ENCODE assay signal across 2 cellular contexts in the genomic region with DNA sequence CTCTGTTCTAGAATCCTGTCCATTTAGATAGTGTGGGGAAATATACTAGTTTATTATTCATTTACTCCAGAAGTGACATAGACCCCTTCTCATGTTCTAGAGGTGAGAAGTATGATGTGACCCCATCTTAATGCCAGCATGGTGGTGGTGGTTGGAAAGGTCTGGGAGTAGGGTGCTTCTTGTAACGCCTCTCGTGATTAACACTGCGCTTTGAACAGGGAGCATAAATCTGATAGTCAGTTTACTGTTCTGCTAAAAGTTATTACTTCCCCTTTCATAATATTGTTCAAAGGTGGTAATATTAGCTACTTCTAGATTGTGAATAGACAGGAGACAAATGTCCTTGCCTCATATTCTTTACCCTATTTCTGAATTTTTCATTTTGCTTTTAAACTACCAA.
TF ChIP-seq lines count a peak whose summit lies in the region.

No MANE protein-coding gene starts in this region.

TF ChIP-seq in HepG2, 621 proteins besides CTCF, POLR2A, EP300 and RAD21:
- TF ChIP-seq ZC3H4 (CRISPR knock-in tag; IDR thresholded peaks at IDR 0.05; ENCODE audit: borderline replicate concordance) (no peak), ZNF607 (CRISPR knock-in tag; IDR thresholded peaks at IDR 0.05; ENCODE audit: borderline replicate concordance) (no peak), SAP130 (CRISPR knock-in tag; IDR thresholded peaks at IDR 0.05; ENCODE audit: low read depth) (0 out of 2 replicates have a peak, but pooled peaks have one; percentile 1), SOX13 (IDR thresholded peaks at IDR 0.05) (no peak), SOX13 (CRISPR knock-in tag; conservative IDR thresholded peaks at IDR 0.05 in 1 of 2, IDR thresholded peaks at IDR 0.05 in 1 of 2) (no peak), NFIC (IDR thresholded peaks at IDR 0.05; ENCODE audit: low read length) (no peak), JUND (CRISPR knock-in tag; IDR thresholded peaks at IDR 0.05) (no peak)
- TF ChIP-seq, protein P1, sequence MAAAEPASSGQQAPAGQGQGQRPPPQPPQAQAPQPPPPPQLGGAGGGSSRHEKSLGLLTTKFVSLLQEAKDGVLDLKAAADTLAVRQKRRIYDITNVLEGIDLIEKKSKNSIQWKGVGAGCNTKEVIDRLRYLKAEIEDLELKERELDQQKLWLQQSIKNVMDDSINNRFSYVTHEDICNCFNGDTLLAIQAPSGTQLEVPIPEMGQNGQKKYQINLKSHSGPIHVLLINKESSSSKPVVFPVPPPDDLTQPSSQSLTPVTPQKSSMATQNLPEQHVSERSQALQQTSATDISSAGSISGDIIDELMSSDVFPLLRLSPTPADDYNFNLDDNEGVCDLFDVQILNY (CRISPR knock-in tag; conservative IDR thresholded peaks at IDR 0.05): no peak

TF ChIP-seq in K562, 482 proteins besides CTCF, POLR2A, EP300 and RAD21:
- TF ChIP-seq SREBF1 (IDR thresholded peaks at IDR 0.05; ENCODE audit: borderline replicate concordance, low read depth, low read length): no peak
- no peak for TF ChIP-seq ZNF561 (CRISPR knock-in tag; conservative IDR thresholded peaks at IDR 0.05)
- no peak for TF ChIP-seq ZNF24 (IDR thresholded peaks at IDR 0.05)
- TF ChIP-seq EP400 (IDR thresholded peaks at IDR 0.05): no peak
- TF ChIP-seq HNRNPL (IDR thresholded peaks at IDR 0.05; ENCODE audit: low read depth, low read length): no peak
- peak; percentile 49 for TF ChIP-seq CXXC5 (CRISPR knock-in tag; IDR thresholded peaks at IDR 0.05)
- TF ChIP-seq ZNF655 (CRISPR knock-in tag; IDR thresholded peaks at IDR 0.05): no peak
- no peak for TF ChIP-seq TCF15 (CRISPR knock-in tag; IDR thresholded peaks at IDR 0.05)
- no peak for TF ChIP-seq TCFL5 (CRISPR knock-in tag; conservative IDR thresholded peaks at IDR 0.05)
- no peak for TF ChIP-seq DIDO1 (tag; IDR thresholded peaks at IDR 0.05; ENCODE audit: low read depth)
- no peak for TF ChIP-seq ZNF584 (CRISPR knock-in tag; IDR thresholded peaks at IDR 0.05; ENCODE audit: low read depth)
- peak; percentile 25; the same call in 1 of the 2 replicates for TF ChIP-seq MTA1 (IDR thresholded peaks at IDR 0.05; ENCODE audit: borderline replicate concordance)
- TF ChIP-seq THRA (IDR thresholded peaks at IDR 0.05): no peak
- TF ChIP-seq MEIS2 (IDR thresholded peaks at IDR 0.05; ENCODE audit: partially characterized antibody): peak; percentile 59
- TF ChIP-seq ATF6 (CRISPR knock-in tag; IDR thresholded peaks at IDR 0.05): no peak
- 0 out of 2 replicates have a peak, but pooled peaks have one; percentile 18 for TF ChIP-seq ZNF75A (CRISPR knock-in tag; IDR thresholded peaks at IDR 0.05)
- TF ChIP-seq ZBTB7A (IDR thresholded peaks at IDR 0.05; ENCODE audit: borderline replicate concordance, control insufficient read depth, low read depth, low read length): no peak
- no peak for TF ChIP-seq MEF2D (tag; conservative IDR thresholded peaks at IDR 0.05; ENCODE audit: low read depth)
- TF ChIP-seq ZNF3 (CRISPR knock-in tag; IDR thresholded peaks at IDR 0.05): peak; percentile 36; the same call in 1 of the 2 replicates
- TF ChIP-seq PPARD (CRISPR knock-in tag; IDR thresholded peaks at IDR 0.05): no peak
- TF ChIP-seq NR2C2 (CRISPR knock-in tag; IDR thresholded peaks at IDR 0.05): no peak
- peak; percentile 51; the same call in 1 of the 2 replicates for TF ChIP-seq NR2C2 (tag; IDR thresholded peaks at IDR 0.05)
